Comparison of ENCODE assay signal across 2 cellular contexts in the genomic region with DNA sequence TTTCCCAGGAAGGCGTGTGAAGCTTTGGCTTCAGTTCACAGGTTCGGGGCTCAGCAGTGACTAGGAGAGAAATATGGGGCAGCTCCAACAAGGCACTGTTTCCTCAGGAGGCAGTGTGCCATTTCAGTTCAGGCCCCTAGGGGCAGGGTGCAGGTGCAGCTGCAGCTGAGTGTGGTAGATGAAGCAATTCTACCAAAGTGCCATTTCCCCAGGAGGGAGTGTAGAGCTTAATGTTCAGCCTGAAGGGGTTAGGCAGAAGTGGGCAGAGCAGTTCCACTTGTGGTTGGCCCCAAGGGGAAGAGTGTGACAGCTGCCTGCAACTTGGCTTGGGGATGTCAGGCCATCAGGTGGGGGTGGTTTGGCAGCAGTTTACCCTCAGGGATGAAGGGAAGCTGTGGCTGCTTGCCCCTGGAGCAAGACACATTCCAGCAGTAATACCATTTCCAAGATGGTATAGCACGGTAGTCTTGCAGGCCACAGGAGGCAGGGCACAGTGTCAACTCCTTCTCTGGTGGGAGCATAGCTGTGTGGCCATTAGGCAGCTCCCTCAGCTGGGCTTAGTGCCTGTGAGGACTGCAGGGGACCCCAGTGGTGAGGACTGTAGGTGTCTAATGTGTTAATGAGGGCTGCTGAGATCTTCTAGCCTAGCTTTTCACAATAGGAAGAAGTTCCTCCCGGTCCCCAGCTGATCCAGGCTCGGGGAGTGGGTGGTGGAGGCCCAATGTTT.
TF ChIP-seq lines count a peak whose summit lies in the region.

No MANE protein-coding gene starts in this region.

TF ChIP-seq in SK-N-SH, 30 proteins besides CTCF, POLR2A, EP300 and RAD21 (continued from another document):
- TF ChIP-seq TAF1 (IDR thresholded peaks at IDR 0.05; ENCODE audit: borderline replicate concordance, low read depth, low read length): no peak
- no peak for TF ChIP-seq GABPA (IDR thresholded peaks at IDR 0.05; ENCODE audit: low read depth)
- no peak for TF ChIP-seq CHD2 (IDR thresholded peaks at IDR 0.05; ENCODE audit: low read length, partially characterized antibody)
- no peak for TF ChIP-seq TEAD4 (IDR thresholded peaks at IDR 0.05; ENCODE audit: borderline replicate concordance, insufficient read depth)
- TF ChIP-seq, protein P1, sequence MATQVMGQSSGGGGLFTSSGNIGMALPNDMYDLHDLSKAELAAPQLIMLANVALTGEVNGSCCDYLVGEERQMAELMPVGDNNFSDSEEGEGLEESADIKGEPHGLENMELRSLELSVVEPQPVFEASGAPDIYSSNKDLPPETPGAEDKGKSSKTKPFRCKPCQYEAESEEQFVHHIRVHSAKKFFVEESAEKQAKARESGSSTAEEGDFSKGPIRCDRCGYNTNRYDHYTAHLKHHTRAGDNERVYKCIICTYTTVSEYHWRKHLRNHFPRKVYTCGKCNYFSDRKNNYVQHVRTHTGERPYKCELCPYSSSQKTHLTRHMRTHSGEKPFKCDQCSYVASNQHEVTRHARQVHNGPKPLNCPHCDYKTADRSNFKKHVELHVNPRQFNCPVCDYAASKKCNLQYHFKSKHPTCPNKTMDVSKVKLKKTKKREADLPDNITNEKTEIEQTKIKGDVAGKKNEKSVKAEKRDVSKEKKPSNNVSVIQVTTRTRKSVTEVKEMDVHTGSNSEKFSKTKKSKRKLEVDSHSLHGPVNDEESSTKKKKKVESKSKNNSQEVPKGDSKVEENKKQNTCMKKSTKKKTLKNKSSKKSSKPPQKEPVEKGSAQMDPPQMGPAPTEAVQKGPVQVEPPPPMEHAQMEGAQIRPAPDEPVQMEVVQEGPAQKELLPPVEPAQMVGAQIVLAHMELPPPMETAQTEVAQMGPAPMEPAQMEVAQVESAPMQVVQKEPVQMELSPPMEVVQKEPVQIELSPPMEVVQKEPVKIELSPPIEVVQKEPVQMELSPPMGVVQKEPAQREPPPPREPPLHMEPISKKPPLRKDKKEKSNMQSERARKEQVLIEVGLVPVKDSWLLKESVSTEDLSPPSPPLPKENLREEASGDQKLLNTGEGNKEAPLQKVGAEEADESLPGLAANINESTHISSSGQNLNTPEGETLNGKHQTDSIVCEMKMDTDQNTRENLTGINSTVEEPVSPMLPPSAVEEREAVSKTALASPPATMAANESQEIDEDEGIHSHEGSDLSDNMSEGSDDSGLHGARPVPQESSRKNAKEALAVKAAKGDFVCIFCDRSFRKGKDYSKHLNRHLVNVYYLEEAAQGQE (IDR thresholded peaks at IDR 0.05; ENCODE audit: low read depth, low read length): no peak

TF ChIP-seq in SK-N-SH treated with all-trans-retinoic acid at 6 μM for 48 hours, 23 proteins besides CTCF, POLR2A, EP300 and RAD21 (continued from another document):
- TF ChIP-seq ZFP30 (CRISPR knock-in tag; IDR thresholded peaks at IDR 0.05): no peak
- TF ChIP-seq ZNF8 (CRISPR knock-in tag; IDR thresholded peaks at IDR 0.05): no peak
- TF ChIP-seq ESRRG (CRISPR knock-in tag; IDR thresholded peaks at IDR 0.05): no peak
- TF ChIP-seq, protein P2, sequence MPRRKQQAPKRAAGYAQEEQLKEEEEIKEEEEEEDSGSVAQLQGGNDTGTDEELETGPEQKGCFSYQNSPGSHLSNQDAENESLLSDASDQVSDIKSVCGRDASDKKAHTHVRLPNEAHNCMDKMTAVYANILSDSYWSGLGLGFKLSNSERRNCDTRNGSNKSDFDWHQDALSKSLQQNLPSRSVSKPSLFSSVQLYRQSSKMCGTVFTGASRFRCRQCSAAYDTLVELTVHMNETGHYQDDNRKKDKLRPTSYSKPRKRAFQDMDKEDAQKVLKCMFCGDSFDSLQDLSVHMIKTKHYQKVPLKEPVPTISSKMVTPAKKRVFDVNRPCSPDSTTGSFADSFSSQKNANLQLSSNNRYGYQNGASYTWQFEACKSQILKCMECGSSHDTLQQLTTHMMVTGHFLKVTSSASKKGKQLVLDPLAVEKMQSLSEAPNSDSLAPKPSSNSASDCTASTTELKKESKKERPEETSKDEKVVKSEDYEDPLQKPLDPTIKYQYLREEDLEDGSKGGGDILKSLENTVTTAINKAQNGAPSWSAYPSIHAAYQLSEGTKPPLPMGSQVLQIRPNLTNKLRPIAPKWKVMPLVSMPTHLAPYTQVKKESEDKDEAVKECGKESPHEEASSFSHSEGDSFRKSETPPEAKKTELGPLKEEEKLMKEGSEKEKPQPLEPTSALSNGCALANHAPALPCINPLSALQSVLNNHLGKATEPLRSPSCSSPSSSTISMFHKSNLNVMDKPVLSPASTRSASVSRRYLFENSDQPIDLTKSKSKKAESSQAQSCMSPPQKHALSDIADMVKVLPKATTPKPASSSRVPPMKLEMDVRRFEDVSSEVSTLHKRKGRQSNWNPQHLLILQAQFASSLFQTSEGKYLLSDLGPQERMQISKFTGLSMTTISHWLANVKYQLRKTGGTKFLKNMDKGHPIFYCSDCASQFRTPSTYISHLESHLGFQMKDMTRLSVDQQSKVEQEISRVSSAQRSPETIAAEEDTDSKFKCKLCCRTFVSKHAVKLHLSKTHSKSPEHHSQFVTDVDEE (CRISPR knock-in tag; IDR thresholded peaks at IDR 0.05): no peak
- TF ChIP-seq, protein P3, sequence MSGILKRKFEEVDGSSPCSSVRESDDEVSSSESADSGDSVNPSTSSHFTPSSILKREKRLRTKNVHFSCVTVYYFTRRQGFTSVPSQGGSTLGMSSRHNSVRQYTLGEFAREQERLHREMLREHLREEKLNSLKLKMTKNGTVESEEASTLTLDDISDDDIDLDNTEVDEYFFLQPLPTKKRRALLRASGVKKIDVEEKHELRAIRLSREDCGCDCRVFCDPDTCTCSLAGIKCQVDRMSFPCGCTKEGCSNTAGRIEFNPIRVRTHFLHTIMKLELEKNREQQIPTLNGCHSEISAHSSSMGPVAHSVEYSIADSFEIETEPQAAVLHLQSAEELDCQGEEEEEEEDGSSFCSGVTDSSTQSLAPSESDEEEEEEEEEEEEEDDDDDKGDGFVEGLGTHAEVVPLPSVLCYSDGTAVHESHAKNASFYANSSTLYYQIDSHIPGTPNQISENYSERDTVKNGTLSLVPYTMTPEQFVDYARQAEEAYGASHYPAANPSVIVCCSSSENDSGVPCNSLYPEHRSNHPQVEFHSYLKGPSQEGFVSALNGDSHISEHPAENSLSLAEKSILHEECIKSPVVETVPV (CRISPR knock-in tag; IDR thresholded peaks at IDR 0.05): no peak
- TF ChIP-seq PPARA (CRISPR knock-in tag; IDR thresholded peaks at IDR 0.05; ENCODE audit: borderline replicate concordance): no peak
- TF ChIP-seq ISL1 (CRISPR knock-in tag; IDR thresholded peaks at IDR 0.05): no peak
- TF ChIP-seq SNAI2 (CRISPR knock-in tag; IDR thresholded peaks at IDR 0.05): no peak
- TF ChIP-seq, protein P4, sequence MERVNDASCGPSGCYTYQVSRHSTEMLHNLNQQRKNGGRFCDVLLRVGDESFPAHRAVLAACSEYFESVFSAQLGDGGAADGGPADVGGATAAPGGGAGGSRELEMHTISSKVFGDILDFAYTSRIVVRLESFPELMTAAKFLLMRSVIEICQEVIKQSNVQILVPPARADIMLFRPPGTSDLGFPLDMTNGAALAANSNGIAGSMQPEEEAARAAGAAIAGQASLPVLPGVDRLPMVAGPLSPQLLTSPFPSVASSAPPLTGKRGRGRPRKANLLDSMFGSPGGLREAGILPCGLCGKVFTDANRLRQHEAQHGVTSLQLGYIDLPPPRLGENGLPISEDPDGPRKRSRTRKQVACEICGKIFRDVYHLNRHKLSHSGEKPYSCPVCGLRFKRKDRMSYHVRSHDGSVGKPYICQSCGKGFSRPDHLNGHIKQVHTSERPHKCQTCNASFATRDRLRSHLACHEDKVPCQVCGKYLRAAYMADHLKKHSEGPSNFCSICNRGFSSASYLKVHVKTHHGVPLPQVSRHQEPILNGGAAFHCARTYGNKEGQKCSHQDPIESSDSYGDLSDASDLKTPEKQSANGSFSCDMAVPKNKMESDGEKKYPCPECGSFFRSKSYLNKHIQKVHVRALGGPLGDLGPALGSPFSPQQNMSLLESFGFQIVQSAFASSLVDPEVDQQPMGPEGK (CRISPR knock-in tag; IDR thresholded peaks at IDR 0.05; ENCODE audit: borderline replicate concordance): no peak
- TF ChIP-seq ZNF565 (CRISPR knock-in tag; conservative IDR thresholded peaks at IDR 0.05; ENCODE audit: low read depth): no peak
